8 cellular contexts compared by ENCODE assay signal in genomic region chr22:46538816-46539163, GRCh38. TPM values are rescaled to one million over a fixed set of nuclear protein-coding genes. Genes with fewer than 3 reads are reported as not detected.
A peak's percentile ranks its signal among the peaks of the same experiment; 100 is the strongest.
DNase-seq lines count a peak whose midpoint lies in the region; ATAC-seq and TF ChIP-seq lines count a peak whose summit lies in the region.

No MANE protein-coding gene starts in this region.

- no peak for DNase-seq in activated naive CD4-positive, alpha-beta T cell treated with anti-CD3 and anti-CD28 coated beads, Interleukin-2, amount 10 ng/mL, durations not matched to agents 7 days and 5 days
- no peak for DNase-seq in activated naive CD4-positive, alpha-beta T cell treated with anti-CD3 and anti-CD28 coated beads, Interleukin-2, amount 50 U/mL, for 72 hours (ENCODE audit: low spot score in 2 of 2)
- DNase-seq in activated naive CD8-positive, alpha-beta T cell treated with anti-CD3 and anti-CD28 coated beads, Interleukin-2, amount 50 U/mL, for 24 hours, result peak; percentile 37
- DNase-seq in immature natural killer cell, result no peak
- no peak for DNase-seq in suprapubic skin (ENCODE audit: low spot score in 2 of 2)
- DNase-seq in uterus, result no peak
- no peak for DNase-seq in activated CD8-positive, alpha-beta memory T cell treated with anti-CD3 and anti-CD28 coated beads for 24 hours
- no peak for DNase-seq in NCI-H128 (lab: John Stamatoyannopoulos, UW; ENCODE audit: unreplicated experiment)

- no peaks in the 10 kb centered on the region for H3K36me3 Mint-ChIP-seq in activated naive CD4-positive, alpha-beta T cell treated with anti-CD3 and anti-CD28 coated beads, Interleukin-2, amount 10 ng/mL, durations not matched to agents 7 days and 5 days
- no peaks in the 10 kb centered on the region for H3K36me3 Mint-ChIP-seq in activated naive CD4-positive, alpha-beta T cell treated with anti-CD3 and anti-CD28 coated beads, Interleukin-2, amount 50 U/mL, for 72 hours
- H3K36me3 Mint-ChIP-seq in activated naive CD8-positive, alpha-beta T cell treated with anti-CD3 and anti-CD28 coated beads, Interleukin-2, amount 50 U/mL, for 24 hours (ENCODE audit: low read depth), result no peaks in the 10 kb centered on the region
- no peaks in the 10 kb centered on the region for H3K36me3 Mint-ChIP-seq in immature natural killer cell

- H3K4me3 ChIP-seq in suprapubic skin (peak overlapping the region; percentile 63), uterus (peak overlapping the region in 1 of 2 donors; percentile 5)

- WGBS in suprapubic skin, result 4% methylated on average over 8 of the region's 13 CpGs

- peaks cover 81% of the 10 kb centered on the region for H3K27me3 Mint-ChIP-seq in activated naive CD4-positive, alpha-beta T cell treated with anti-CD3 and anti-CD28 coated beads, Interleukin-2, amount 10 ng/mL, durations not matched to agents 7 days and 5 days
- H3K27me3 Mint-ChIP-seq in activated naive CD8-positive, alpha-beta T cell treated with anti-CD3 and anti-CD28 coated beads, Interleukin-2, amount 50 U/mL, for 24 hours, result peaks cover 41% of the 10 kb centered on the region
- H3K27me3 Mint-ChIP-seq in immature natural killer cell (ENCODE audit: low read depth in 3 of 3), result peaks cover 8 to 12% (median 11%) of the 10 kb centered on the region in 3 donors

- H3K9me3 Mint-ChIP-seq in activated naive CD4-positive, alpha-beta T cell treated with anti-CD3 and anti-CD28 coated beads, Interleukin-2, amount 10 ng/mL, durations not matched to agents 7 days and 5 days, result no peaks in the 10 kb centered on the region
- H3K9me3 Mint-ChIP-seq in activated naive CD4-positive, alpha-beta T cell treated with anti-CD3 and anti-CD28 coated beads, Interleukin-2, amount 50 U/mL, for 72 hours, result no peaks in the 10 kb centered on the region
- no peaks in the 10 kb centered on the region for H3K9me3 Mint-ChIP-seq in activated naive CD8-positive, alpha-beta T cell treated with anti-CD3 and anti-CD28 coated beads, Interleukin-2, amount 50 U/mL, for 24 hours
- H3K9me3 Mint-ChIP-seq in immature natural killer cell, result no peaks in the 10 kb centered on the region

- H3K4me1 ChIP-seq in suprapubic skin, result peaks cover 43% of the 10 kb centered on the region
- peaks cover 0 to 22% of the 10 kb centered on the region in 2 donors for H3K4me1 ChIP-seq in uterus

- TF ChIP-seq CTCF in suprapubic skin (IDR thresholded peaks at IDR 0.05) (no peak), uterus (IDR thresholded peaks at IDR 0.05) (no peak)

- H3K4me1 Mint-ChIP-seq in activated naive CD4-positive, alpha-beta T cell treated with anti-CD3 and anti-CD28 coated beads, Interleukin-2, amount 10 ng/mL, durations not matched to agents 7 days and 5 days, result peaks cover 9% of the 10 kb centered on the region
- H3K4me1 Mint-ChIP-seq in activated naive CD8-positive, alpha-beta T cell treated with anti-CD3 and anti-CD28 coated beads, Interleukin-2, amount 50 U/mL, for 24 hours, result peaks cover 10% of the 10 kb centered on the region
- peaks cover 9 to 14% of the 10 kb centered on the region in 2 donors for H3K4me1 Mint-ChIP-seq in immature natural killer cell

- no peak for ATAC-seq in activated naive CD4-positive, alpha-beta T cell treated with anti-CD3 and anti-CD28 coated beads, Interleukin-2, amount 50 U/mL, for 72 hours
- no peak for ATAC-seq in activated naive CD8-positive, alpha-beta T cell treated with anti-CD3 and anti-CD28 coated beads, Interleukin-2, amount 50 U/mL, for 24 hours

- H3K9me3 ChIP-seq in suprapubic skin (no peaks in the 10 kb centered on the region), uterus (no peaks in the 10 kb centered on the region)

- no peak for TF ChIP-seq EP300 in suprapubic skin (IDR thresholded peaks at IDR 0.05)

- TF ChIP-seq POLR2A in suprapubic skin (IDR thresholded peaks at IDR 0.05) (no peak), uterus (IDR thresholded peaks at IDR 0.05) (no peak)

- peaks cover 37% of the 10 kb centered on the region for H3K27me3 ChIP-seq in suprapubic skin
- no peaks in the 10 kb centered on the region for H3K27me3 ChIP-seq in uterus

- H3K4me3 Mint-ChIP-seq in activated naive CD4-positive, alpha-beta T cell treated with anti-CD3 and anti-CD28 coated beads, Interleukin-2, amount 10 ng/mL, durations not matched to agents 7 days and 5 days, result peak overlapping the region; percentile 37
- no peak overlapping the region for H3K4me3 Mint-ChIP-seq in activated naive CD8-positive, alpha-beta T cell treated with anti-CD3 and anti-CD28 coated beads, Interleukin-2, amount 50 U/mL, for 24 hours
- peak overlapping the region; percentile 56 to 68 (median 64) for H3K4me3 Mint-ChIP-seq in immature natural killer cell

- CTCF ChIA-PET in activated naive CD4-positive, alpha-beta T cell treated with anti-CD3 and anti-CD28 coated beads, Interleukin-2, amount 10 ng/mL, durations not matched to agents 7 days and 5 days (lab: Charles Lee), result interaction anchor here (1.0 to 1.7 kb wide), 2 partner anchors 24 to 171 kb away, joined by 3 to 6 read pairs; no protein-coding TSS in a partner anchor

- H3K36me3 ChIP-seq in suprapubic skin, result no peaks in the 10 kb centered on the region
- H3K36me3 ChIP-seq in uterus, result no peaks in the 10 kb centered on the region

- H3K27ac ChIP-seq in suprapubic skin (peak overlapping the region; percentile 69), uterus (no peak overlapping the region)

- intact Hi-C loops in uterus (cut with DNase I; ENCODE audit: low total_unique reads), result no loop called here

- H3K27ac Mint-ChIP-seq in activated naive CD4-positive, alpha-beta T cell treated with anti-CD3 and anti-CD28 coated beads, Interleukin-2, amount 10 ng/mL, durations not matched to agents 7 days and 5 days, result no peak overlapping the region
- H3K27ac Mint-ChIP-seq in activated naive CD4-positive, alpha-beta T cell treated with anti-CD3 and anti-CD28 coated beads, Interleukin-2, amount 50 U/mL, for 72 hours, result no peak overlapping the region
- H3K27ac Mint-ChIP-seq in activated naive CD8-positive, alpha-beta T cell treated with anti-CD3 and anti-CD28 coated beads, Interleukin-2, amount 50 U/mL, for 24 hours, result no peak overlapping the region
- no peak overlapping the region for H3K27ac Mint-ChIP-seq in immature natural killer cell

RNA-seq across cellular contexts. Expression of gene CELSR1, which starts 1.4 kb away (rescaled TPM):
- 1 to 10 TPM in 1 of 2 donors, under 1 TPM in 1; 0.54 to 1.1 TPM for total RNA-seq in activated naive CD4-positive, alpha-beta T cell treated with anti-CD3 and anti-CD28 coated beads, Interleukin-2, amount 50 U/mL, for 72 hours
- 1 to 10 TPM in 2 of 3 donors, under 1 TPM in 1; 0.24 to 1.6 (median 1.2) TPM for polyA plus RNA-seq in immature natural killer cell
- 100 to 1,000 TPM in 1 of 4 donors, 10 to 100 TPM in 3; 75.6 to 102 (median 77.5) TPM for total RNA-seq in suprapubic skin
- total RNA-seq in uterus, result 10 to 100 TPM in 1 of 4 donors, 1 to 10 TPM in 3; 1.5 to 15.8 (median 8.4) TPM

Comparison
In these comparisons a context has a peak if more than half of its experiments do, and no peak if none do; other contexts are left out.
1. RNA of gene CELSR1, which starts 1.4 kb away (total RNA-seq): 75.6 to 102 TPM in suprapubic skin; 1.5 to 15.8 TPM in uterus and 0.54 to 1.1 TPM in activated naive CD4-positive, alpha-beta T cell treated with anti-CD3 and anti-CD28 coated beads, Interleukin-2, amount 50 U/mL, for 72 hours; every median in the first group is over 4 times any median in the second.